ENCODE assay signal across 1 cellular context in genomic region chr15:62873203-62873602, GRCh38.
TF ChIP-seq lines count a peak whose summit lies in the region.

No MANE protein-coding gene starts in this region.

TF ChIP-seq in GM23338, 12 proteins besides CTCF, POLR2A, EP300 and RAD21 (continued from another document):
- TF ChIP-seq ZNF462 (CRISPR knock-in tag; IDR thresholded peaks at IDR 0.05) (no peak), EZH2phosphoT487 (IDR thresholded peaks at IDR 0.05; ENCODE audit: unreplicated experiment) (no peak), ZNF114 (CRISPR knock-in tag; IDR thresholded peaks at IDR 0.05) (no peak), POLR2AphosphoS5 (IDR thresholded peaks at IDR 0.05; ENCODE audit: low read depth) (no peak), EZH2 (IDR thresholded peaks at IDR 0.05; ENCODE audit: low read depth, unreplicated experiment) (no peak), STAT1 (IDR thresholded peaks at IDR 0.05; ENCODE audit: unreplicated experiment) (no peak), ETS1 (IDR thresholded peaks at IDR 0.05) (no peak)
- TF ChIP-seq, protein P1, sequence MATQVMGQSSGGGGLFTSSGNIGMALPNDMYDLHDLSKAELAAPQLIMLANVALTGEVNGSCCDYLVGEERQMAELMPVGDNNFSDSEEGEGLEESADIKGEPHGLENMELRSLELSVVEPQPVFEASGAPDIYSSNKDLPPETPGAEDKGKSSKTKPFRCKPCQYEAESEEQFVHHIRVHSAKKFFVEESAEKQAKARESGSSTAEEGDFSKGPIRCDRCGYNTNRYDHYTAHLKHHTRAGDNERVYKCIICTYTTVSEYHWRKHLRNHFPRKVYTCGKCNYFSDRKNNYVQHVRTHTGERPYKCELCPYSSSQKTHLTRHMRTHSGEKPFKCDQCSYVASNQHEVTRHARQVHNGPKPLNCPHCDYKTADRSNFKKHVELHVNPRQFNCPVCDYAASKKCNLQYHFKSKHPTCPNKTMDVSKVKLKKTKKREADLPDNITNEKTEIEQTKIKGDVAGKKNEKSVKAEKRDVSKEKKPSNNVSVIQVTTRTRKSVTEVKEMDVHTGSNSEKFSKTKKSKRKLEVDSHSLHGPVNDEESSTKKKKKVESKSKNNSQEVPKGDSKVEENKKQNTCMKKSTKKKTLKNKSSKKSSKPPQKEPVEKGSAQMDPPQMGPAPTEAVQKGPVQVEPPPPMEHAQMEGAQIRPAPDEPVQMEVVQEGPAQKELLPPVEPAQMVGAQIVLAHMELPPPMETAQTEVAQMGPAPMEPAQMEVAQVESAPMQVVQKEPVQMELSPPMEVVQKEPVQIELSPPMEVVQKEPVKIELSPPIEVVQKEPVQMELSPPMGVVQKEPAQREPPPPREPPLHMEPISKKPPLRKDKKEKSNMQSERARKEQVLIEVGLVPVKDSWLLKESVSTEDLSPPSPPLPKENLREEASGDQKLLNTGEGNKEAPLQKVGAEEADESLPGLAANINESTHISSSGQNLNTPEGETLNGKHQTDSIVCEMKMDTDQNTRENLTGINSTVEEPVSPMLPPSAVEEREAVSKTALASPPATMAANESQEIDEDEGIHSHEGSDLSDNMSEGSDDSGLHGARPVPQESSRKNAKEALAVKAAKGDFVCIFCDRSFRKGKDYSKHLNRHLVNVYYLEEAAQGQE (IDR thresholded peaks at IDR 0.05; ENCODE audit: unreplicated experiment): no peak
TF ChIP-seq in GM23338: peak in this region for 0.
